Comparison of ENCODE assay signal across 8 cellular contexts in the genomic region with DNA sequence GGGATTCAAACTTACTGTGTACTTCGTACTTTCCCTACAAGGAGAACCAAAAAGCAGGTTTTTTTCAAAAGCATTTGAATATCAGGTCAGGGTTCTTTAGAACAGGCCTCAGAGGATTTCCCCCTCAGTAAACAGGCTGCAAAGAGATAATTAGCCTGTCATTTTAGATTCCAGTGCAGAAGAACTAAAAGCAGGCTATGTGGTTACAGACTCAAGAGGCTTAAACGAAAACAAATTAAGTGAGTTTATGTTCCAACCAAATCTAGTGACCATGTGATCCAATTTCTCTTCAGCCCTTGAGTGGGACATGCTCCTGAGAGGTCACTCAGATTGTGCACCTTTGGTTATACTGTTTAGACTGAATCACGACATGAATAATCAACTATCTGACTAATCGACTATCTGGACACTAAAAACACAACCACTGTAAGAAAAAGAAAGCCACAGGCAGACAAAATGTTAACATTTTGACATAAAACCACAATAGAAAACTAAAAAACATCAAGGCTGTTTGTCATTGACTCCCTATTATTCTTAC. TPM values are rescaled to one million over a fixed set of nuclear protein-coding genes. Genes with fewer than 3 reads are reported as not detected.
DNase-seq lines count a peak whose midpoint lies in the region; ATAC-seq and FAIRE-seq lines count a peak whose summit lies in the region.

No MANE protein-coding gene starts in this region.

- ATAC-seq in GM18870 (IDR thresholded peaks at IDR 0.05; ENCODE audit: unreplicated experiment) (peak; percentile 37), HG03442 (IDR thresholded peaks at IDR 0.05; ENCODE audit: unreplicated experiment) (peak; percentile 19), HG03469 (IDR thresholded peaks at IDR 0.05; ENCODE audit: unreplicated experiment) (no peak), left ventricle myocardium superior (no peak)

- no peaks in the 10 kb centered on the region for H3K36me3 ChIP-seq in ACC112 (ENCODE audit: insufficient read depth, low read length)

- H2AFZ ChIP-seq in ACC112 (ENCODE audit: low read length, unreplicated experiment): no peak overlapping the region

- peak overlapping the region; percentile 9; the same call in 1 of the 2 replicates for H3K4me3 ChIP-seq in ACC112 (ENCODE audit: low read depth, low read length)

- no peak for FAIRE-seq in urothelium cell line (lab: Jason Lieb, UNC)

- peaks cover 31% of the 10 kb centered on the region for H3K79me2 ChIP-seq in ACC112 (ENCODE audit: control insufficient read depth, insufficient read depth, low read length, unreplicated experiment)

- intact Hi-C loops in left ventricle myocardium superior (cut with micrococcal nuclease): no loop called here

- H3K27ac ChIP-seq in ACC112 (ENCODE audit: low read depth, low read length) (no peak overlapping the region), caudate nucleus (ENCODE audit: low read depth, low read length) (peak overlapping the region; percentile 63)

- DNase-seq in caudate nucleus (lab: John Stamatoyannopoulos, UW) (no peak), NCI-H1092 treated with DMSO at 0.1 percent for 48 hours (lab: John Stamatoyannopoulos, UW) (no peak), left ventricle myocardium superior (no peak), urothelium cell line (ENCODE audit: low spot score) (no peak)

- peaks cover 22% of the 10 kb centered on the region for H3K4me1 ChIP-seq in ACC112 (ENCODE audit: control insufficient read depth, insufficient read depth, low read length, unreplicated experiment)

- H3K27me3 ChIP-seq in ACC112 (ENCODE audit: insufficient read depth, low read length): no peaks in the 10 kb centered on the region

RNA-seq across cellular contexts. Expression of a gene that starts 4.5 kb away (rescaled TPM):
- total RNA-seq in left ventricle myocardium superior: 5.6 TPM

RNA-seq across cellular contexts. Expression of a gene that starts 4.8 kb away (rescaled TPM):
- 0.77 TPM for total RNA-seq in left ventricle myocardium superior

RNA-seq across cellular contexts. Expression of a gene that starts 51.0 kb away (rescaled TPM):
- 0.15 TPM for total RNA-seq in left ventricle myocardium superior

RNA-seq across cellular contexts. Expression of a gene that starts 51.5 kb away (rescaled TPM):
- 13.5 TPM for total RNA-seq in left ventricle myocardium superior

RNA-seq across cellular contexts. Expression of a gene that starts 51.7 kb away (rescaled TPM):
- 17.5 TPM for total RNA-seq in left ventricle myocardium superior

Comparison
In these comparisons a context has a peak if more than half of its experiments do, and no peak if none do; other contexts are left out.
1. ATAC-seq: peak in GM18870 (single experiment) and HG03442 (single experiment); none in HG03469 (single experiment) and left ventricle myocardium superior (single experiment).